12 cellular contexts compared by ENCODE assay signal in the genomic region with DNA sequence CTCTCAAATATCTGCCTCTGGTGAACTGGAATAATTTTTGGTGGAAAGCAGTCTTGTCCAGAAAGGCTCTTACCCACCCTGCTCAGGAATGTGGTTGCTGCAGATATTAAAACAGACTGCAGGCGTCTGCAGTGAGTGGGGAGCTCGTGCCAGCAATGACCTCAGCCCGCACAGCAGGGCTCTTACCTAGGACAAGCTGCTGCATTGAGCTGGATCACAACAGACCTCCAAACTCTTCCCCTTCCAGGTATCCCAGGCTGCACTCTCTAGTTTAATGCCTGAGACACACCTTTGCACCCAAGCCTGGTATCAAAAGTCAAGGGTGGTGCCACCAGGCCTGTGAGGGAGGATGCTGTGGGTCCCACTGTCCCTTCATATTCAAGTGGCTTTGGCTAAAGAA.
DNase-seq lines count a peak whose midpoint lies in the region; ATAC-seq and TF ChIP-seq lines count a peak whose summit lies in the region.
"Had no signal": no experiment of that assay in that cellular context is flagged by ENCODE, and none has a peak within 500 bp of the region (broad histone marks: within the 10 kb centered on the region; RNA-seq: fewer than 3 reads in every experiment).

No MANE protein-coding gene starts in this region.

- no peaks in the 10 kb centered on the region for H3K36me3 ChIP-seq in left lung
- H3K36me3 ChIP-seq in uterus, result no peaks in the 10 kb centered on the region
- H3K36me3 ChIP-seq: transverse colon had no signal

- no peak for TF ChIP-seq CTCF in MCF 10A (IDR thresholded peaks at IDR 0.05; ENCODE audit: unreplicated experiment)
- no peak for TF ChIP-seq CTCF in left lung (IDR thresholded peaks at IDR 0.05)
- peak in 2 of 4 experiments; percentile 17 to 28 for TF ChIP-seq CTCF in uterus (IDR thresholded peaks at IDR 0.05)

- no peaks in the 10 kb centered on the region for H3K27me3 ChIP-seq in left lung
- H3K27me3 ChIP-seq in uterus, result no peaks in the 10 kb centered on the region
- H3K27me3 ChIP-seq: transverse colon had no signal

- H3K4me3 ChIP-seq in left lung (no peak overlapping the region), uterus (no peak overlapping the region)
- H3K4me3 ChIP-seq: dorsolateral prefrontal cortex, SK-N-MC, transverse colon had no signal

- no peaks in the 10 kb centered on the region for H3K9me3 Mint-ChIP-seq in MCF 10A (ENCODE audit: unreplicated experiment)
- no peaks in the 10 kb centered on the region for H3K9me3 Mint-ChIP-seq in activated CD8-positive, alpha-beta memory T cell treated with anti-CD3 and anti-CD28 coated beads, Interleukin-2, amount 10 ng/mL, durations not matched to agents 7 days and 5 days (ENCODE audit: low read depth)

- CTCF ChIA-PET in MCF 10A (lab: Yijun Ruan, JAX), result interaction anchor here (0.5 to 3.5 kb wide), 17 partner anchors 8 to 1550 kb away, joined by 3 to 25 read pairs (median 4); a partner anchor contains a TSS
- CTCF ChIA-PET in activated CD8-positive, alpha-beta memory T cell treated with anti-CD3 and anti-CD28 coated beads, Interleukin-2, amount 10 ng/mL, durations not matched to agents 7 days and 5 days (lab: Charles Lee), result no interaction called here

- DNase-seq in Right ventricle myocardium superior (peak; percentile 63), cardiac septum (ENCODE audit: low spot score) (no peak), MCF 10A (ENCODE audit: unreplicated experiment) (peak; percentile 63), left lung (peak; percentile 75 to 85), uterus (peak; percentile 71 to 77), pons (ENCODE audit: low spot score) (no peak), NCI-H1436 (lab: John Stamatoyannopoulos, UW) (no peak)
- DNase-seq in activated CD8-positive, alpha-beta memory T cell treated with anti-CD3 and anti-CD28 coated beads, Interleukin-2, amount 10 ng/mL, durations not matched to agents 7 days and 5 days, result no peak
- DNase-seq: activated T-cell treated with anti-CD3 and anti-CD28 coated beads, Interleukin-2, amount 50 U/mL, for 1 hour; transverse colon had no signal

- intact Hi-C loops in Right ventricle myocardium superior (cut with DNase I), result no loop called here
- intact Hi-C loops in cardiac septum (cut with DNase I), result no loop called here
- intact Hi-C loops in MCF 10A (cut with micrococcal nuclease), result no loop called here
- intact Hi-C loops in left lung (cut with DNase I), result no loop called here
- intact Hi-C loops in uterus (cut with DNase I; ENCODE audit: low total_unique reads), result no loop called here

- peaks cover 6% of the 10 kb centered on the region for H3K36me3 Mint-ChIP-seq in MCF 10A (ENCODE audit: insufficient read depth, unreplicated experiment)
- no peaks in the 10 kb centered on the region for H3K36me3 Mint-ChIP-seq in activated CD8-positive, alpha-beta memory T cell treated with anti-CD3 and anti-CD28 coated beads, Interleukin-2, amount 10 ng/mL, durations not matched to agents 7 days and 5 days

- H3K27ac Mint-ChIP-seq in MCF 10A (ENCODE audit: low read depth, unreplicated experiment), result peak overlapping the region; percentile 99
- H3K27ac Mint-ChIP-seq in activated CD8-positive, alpha-beta memory T cell treated with anti-CD3 and anti-CD28 coated beads, Interleukin-2, amount 10 ng/mL, durations not matched to agents 7 days and 5 days, result no peak overlapping the region

- ATAC-seq in Right ventricle myocardium superior (ENCODE audit: poor library complexity) (peak; percentile 65), left lung (peak; percentile 86)
- ATAC-seq in activated CD8-positive, alpha-beta memory T cell treated with anti-CD3 and anti-CD28 coated beads, Interleukin-2, amount 10 ng/mL, durations not matched to agents 7 days and 5 days, result no peak

- H3K4me3 Mint-ChIP-seq in MCF 10A (ENCODE audit: unreplicated experiment), result peak overlapping the region; percentile 68
- H3K4me3 Mint-ChIP-seq in activated CD8-positive, alpha-beta memory T cell treated with anti-CD3 and anti-CD28 coated beads, Interleukin-2, amount 10 ng/mL, durations not matched to agents 7 days and 5 days, result no peak overlapping the region

- H3K27ac ChIP-seq in left lung (peak overlapping the region; percentile 70 to 80), uterus (peak overlapping the region; percentile 70 to 73)
- H3K27ac ChIP-seq: SK-N-MC had no signal

- no TSS peak for BruUV-seq in MCF 10A (replicated peaks; lab: Mats Ljungman, UMichigan)

- POLR2A ChIA-PET in MCF 10A (lab: Yijun Ruan, JAX), result interaction anchor here (0.6 to 3.0 kb wide), 10 partner anchors 8 to 229 kb away, joined by 3 to 28 read pairs (median 4); a partner anchor contains a TSS

- peaks cover 17% of the 10 kb centered on the region for H3K4me1 Mint-ChIP-seq in MCF 10A (ENCODE audit: insufficient read depth, unreplicated experiment)
- no peaks in the 10 kb centered on the region for H3K4me1 Mint-ChIP-seq in activated CD8-positive, alpha-beta memory T cell treated with anti-CD3 and anti-CD28 coated beads, Interleukin-2, amount 10 ng/mL, durations not matched to agents 7 days and 5 days

- H3K27me3 Mint-ChIP-seq in MCF 10A (ENCODE audit: insufficient read depth, unreplicated experiment), result no peaks in the 10 kb centered on the region
- peaks cover 27% of the 10 kb centered on the region for H3K27me3 Mint-ChIP-seq in activated CD8-positive, alpha-beta memory T cell treated with anti-CD3 and anti-CD28 coated beads, Interleukin-2, amount 10 ng/mL, durations not matched to agents 7 days and 5 days

- peaks cover 0 to 6% of the 10 kb centered on the region in 2 donors for H3K4me1 ChIP-seq in left lung
- peaks cover 11 to 25% of the 10 kb centered on the region in 2 donors for H3K4me1 ChIP-seq in uterus

- no peak for TF ChIP-seq POLR2A in uterus (IDR thresholded peaks at IDR 0.05)

- H3K9me3 ChIP-seq in left lung, result no peaks in the 10 kb centered on the region
- H3K9me3 ChIP-seq in uterus, result no peaks in the 10 kb centered on the region
- H3K9me3 ChIP-seq: transverse colon had no signal

Comparison
In these comparisons a context has a peak if more than half of its experiments do, and no peak if none do; other contexts are left out.
1. DNase-seq: peak in Right ventricle myocardium superior (single experiment), MCF 10A (single experiment), left lung (2 of 2) and uterus (2 of 2); none in cardiac septum (single experiment), pons (single experiment), activated CD8-positive, alpha-beta memory T cell treated with anti-CD3 and anti-CD28 coated beads, Interleukin-2, amount 10 ng/mL, durations not matched to agents 7 days and 5 days (single experiment) and NCI-H1436 (single experiment).